10 cellular contexts compared by ENCODE assay signal in genomic region chr3:155285936-155286335, GRCh38. TPM values are rescaled to one million over a fixed set of nuclear protein-coding genes. Genes with fewer than 3 reads are reported as not detected.
"Had no signal": no experiment of that assay in that cellular context is flagged by ENCODE, and none has a peak within 500 bp of the region (broad histone marks: within the 10 kb centered on the region; RNA-seq: fewer than 3 reads in every experiment).

No MANE protein-coding gene starts in this region.

- ATAC-seq: HCT116 had no signal

- H3K4me2 ChIP-seq: KMS-11 had no signal

- FAIRE-seq: HTR-8/SVneo had no signal

- H3K4me3 ChIP-seq: GM23248, HAP-1 had no signal

- H3K27ac ChIP-seq: GM23248, KMS-11 had no signal

- DNase-seq: GM23248, GOT3, H7, KBM-7 had no signal

- H3K36me3 ChIP-seq: HAP-1 had no signal

- H3K9ac ChIP-seq: GM23248, KMS-11 had no signal

- H3K9me3 ChIP-seq: HAP-1 had no signal

RNA-seq across cellular contexts. Expression of gene STRIT1, which starts 7.5 kb away (rescaled TPM):
- total RNA-seq: GM23248, H4, H7, HT-29 had no signal
- polyA plus RNA-seq: GM23248 had no signal
